In the genomic region with DNA sequence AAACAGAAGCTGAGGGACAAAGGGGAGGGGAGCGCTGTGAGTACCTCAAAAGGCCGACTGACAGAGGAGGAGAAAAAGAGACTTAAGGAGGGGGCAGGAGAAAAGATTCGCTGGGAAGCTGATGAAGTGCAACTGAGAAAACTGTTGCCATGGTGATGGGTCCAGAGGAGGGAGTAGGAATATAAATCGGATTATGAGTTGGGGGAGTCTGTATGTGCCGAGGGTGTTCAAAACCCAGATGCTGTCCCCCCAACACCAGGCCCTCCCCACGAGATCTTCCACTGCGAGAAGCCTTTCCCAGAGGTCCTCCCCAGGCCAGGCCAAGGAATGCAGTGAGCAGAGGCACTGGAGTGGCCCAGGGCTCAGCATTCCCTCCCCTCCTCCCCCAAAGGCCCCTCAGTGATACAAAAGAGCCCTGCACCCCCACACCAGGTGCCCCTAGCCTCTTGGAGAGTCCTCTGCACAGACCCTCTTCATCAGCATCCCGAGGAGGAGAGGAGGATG, we compare ENCODE assay signal across 20 cellular contexts. TPM values are rescaled to one million over a fixed set of nuclear protein-coding genes. Genes with fewer than 3 reads are reported as not detected.
DNase-seq lines count a peak whose midpoint lies in the region; ATAC-seq and TF ChIP-seq lines count a peak whose summit lies in the region.
"Had no signal": no experiment of that assay in that cellular context is flagged by ENCODE, and none has a peak within 500 bp of the region (broad histone marks: within the 10 kb centered on the region; RNA-seq: fewer than 3 reads in every experiment).

No MANE protein-coding gene starts in this region.

- TF ChIP-seq RAD21 in SK-N-SH (IDR thresholded peaks at IDR 0.05; ENCODE audit: low read length), result no peak

- no peaks in the 10 kb centered on the region for H3K36me3 Mint-ChIP-seq in CD8-positive, alpha-beta T cell
- H3K36me3 Mint-ChIP-seq in activated T-helper 17 cell treated with anti-CD3 and anti-CD28 coated beads, Interleukin-2, amount 50 U/mL, for 72 hours (ENCODE audit: low read depth), result no peaks in the 10 kb centered on the region

- H2BK120ac ChIP-seq in mesenchymal stem cell (ENCODE audit: low read depth, low read length), result no peak overlapping the region

- H3F3A ChIP-seq in SK-N-SH (replicated peaks; ENCODE audit: insufficient read depth), result peaks cover 10% of the 10 kb centered on the region

- no peaks in the 10 kb centered on the region for H3K79me2 ChIP-seq in SK-N-SH (ENCODE audit: insufficient read depth)

- no peak for TF ChIP-seq CTCF in CD8-positive, alpha-beta T cell (IDR thresholded peaks at IDR 0.05)
- TF ChIP-seq CTCF in SK-N-SH (IDR thresholded peaks at IDR 0.05), result no peak

- H3K9ac ChIP-seq in mesenchymal stem cell (ENCODE audit: low read length) (no peak overlapping the region), SK-N-SH (no peak overlapping the region)

- H4K20me1 ChIP-seq in SK-N-SH (ENCODE audit: insufficient read depth), result no peaks in the 10 kb centered on the region

- H2AFZ ChIP-seq in mesenchymal stem cell (ENCODE audit: low read depth, low read length) (no peak overlapping the region), SK-N-SH (ENCODE audit: low read depth) (no peak overlapping the region)

- H3K4me3 Mint-ChIP-seq in CD8-positive, alpha-beta T cell, result no peak overlapping the region
- H3K4me3 Mint-ChIP-seq in activated T-helper 17 cell treated with anti-CD3 and anti-CD28 coated beads, Interleukin-2, amount 50 U/mL, for 72 hours, result peak overlapping the region; percentile 43

- peak overlapping the region; percentile 33 for H3K4me3 ChIP-seq in CD8-positive, alpha-beta T cell (ENCODE audit: low read depth, low read length)
- H3K4me3 ChIP-seq in H7 (ENCODE audit: insufficient read depth, low read depth, low read length) (no peak overlapping the region), mesenchymal stem cell (ENCODE audit: insufficient read depth in 1 of 2, low read depth in 1 of 2, low read length in 2 of 2) (no peak overlapping the region), SK-N-SH (ENCODE audit: low read depth in 2 of 2, low read length in 1 of 2) (no peak overlapping the region)
- H3K4me3 ChIP-seq: left lung, prostate gland, spleen, upper lobe of right lung had no signal

- no peak for DNase-seq in CD8-positive, alpha-beta T cell
- DNase-seq in H7, result peak; percentile 26
- DNase-seq in mesenchymal stem cell, result no peak
- no peak for DNase-seq in NCI-H774 (lab: John Stamatoyannopoulos, UW)
- DNase-seq in SK-N-SH, result no peak
- no peak for DNase-seq in NCI-H82 (lab: John Stamatoyannopoulos, UW)
- DNase-seq in C1 segment of cervical spinal cord (lab: John Stamatoyannopoulos, UW), result no peak
- DNase-seq: activated CD8-positive, alpha-beta memory T cell treated with anti-CD3 and anti-CD28 coated beads, Interleukin-2, amount 50 U/mL, for 4 hours; foreskin keratinocyte; NCI-H2081; upper lobe of right lung; WERI-Rb-1 had no signal

- no peak overlapping the region for H2AK5ac ChIP-seq in mesenchymal stem cell (ENCODE audit: low read length, severe bottlenecking)

- H3K9me2 ChIP-seq in SK-N-SH, result no peaks in the 10 kb centered on the region

- H3K4me2 ChIP-seq in mesenchymal stem cell (ENCODE audit: low read length, poor library complexity, severe bottlenecking), result no peak overlapping the region
- no peak overlapping the region for H3K4me2 ChIP-seq in SK-N-SH

- peak overlapping the region; percentile 99 for H4K8ac ChIP-seq in mesenchymal stem cell (ENCODE audit: low read length)

- peak overlapping the region in 1 of 2 experiments; percentile 91 for H3K4ac ChIP-seq in mesenchymal stem cell (ENCODE audit: low read depth in 1 of 2, low read length in 2 of 2)

- CTCF ChIA-PET in CD8-positive, alpha-beta T cell (lab: Charles Lee), result interaction anchor here (1.5 to 7.0 kb wide), 6 partner anchors 9 to 250 kb away, joined by 3 to 70 read pairs (median 6); a partner anchor contains a TSS
- CTCF ChIA-PET in SK-N-SH (lab: Yijun Ruan, JAX), result interaction anchor here (0.8 to 2.9 kb wide), 5 partner anchors 9 to 250 kb away, joined by 3 to 28 read pairs (median 4); no protein-coding TSS in a partner anchor

- WGBS in mesenchymal stem cell, result 76% methylated on average over 6 of the region's 8 CpGs
- 83% methylated on average over 6 of the region's 8 CpGs for WGBS in SK-N-SH (ENCODE audit: low lambda C conversion rate)

- no peak overlapping the region for H3K23ac ChIP-seq in mesenchymal stem cell (ENCODE audit: low read length in 2 of 2)

- intact Hi-C loops in CD8-positive, alpha-beta T cell (cut with DNase I, micrococcal nuclease), result loop anchor here in 1 of 2 experiments (10.0 kb wide), 1 partner anchor 335 kb away; a partner anchor contains a TSS

- H3K18ac ChIP-seq in mesenchymal stem cell (ENCODE audit: low read depth in 1 of 2, low read length in 2 of 2), result peak overlapping the region in 1 of 2 experiments; percentile 98

- H3K79me1 ChIP-seq in mesenchymal stem cell (replicated peaks; ENCODE audit: low read length, poor library complexity, severe bottlenecking), result no peaks in the 10 kb centered on the region

- no peak overlapping the region for H3K27ac ChIP-seq in CD8-positive, alpha-beta T cell (ENCODE audit: low read depth, low read length)
- H3K27ac ChIP-seq in mesenchymal stem cell (ENCODE audit: low read length, poor library complexity, severe bottlenecking) (no peak overlapping the region), SK-N-SH (ENCODE audit: low read depth in 2 of 2, low read length in 1 of 2) (no peak overlapping the region)
- H3K27ac ChIP-seq: foreskin keratinocyte, left lung, prostate gland, spleen, upper lobe of right lung, WERI-Rb-1 had no signal

- POLR2A ChIA-PET in CD8-positive, alpha-beta T cell (lab: Charles Lee), result interaction anchor here (0.9 to 2.7 kb wide), 4 partner anchors 10 to 63 kb away, joined by 3 to 16 read pairs (median 4); no protein-coding TSS in a partner anchor
- POLR2A ChIA-PET in SK-N-SH (lab: Yijun Ruan, JAX), result no interaction called here

- TF ChIP-seq EP300 in SK-N-SH (IDR thresholded peaks at IDR 0.05; ENCODE audit: borderline replicate concordance in 1 of 2, low read depth in 1 of 2, low read length in 1 of 2), result no peak

- H3K14ac ChIP-seq in mesenchymal stem cell (ENCODE audit: low read length in 2 of 2), result no peak overlapping the region

- no peaks in the 10 kb centered on the region for H3K36me3 ChIP-seq in CD8-positive, alpha-beta T cell (ENCODE audit: insufficient read depth, low read length)
- no peaks in the 10 kb centered on the region for H3K36me3 ChIP-seq in H7 (replicated peaks; ENCODE audit: control insufficient read depth, insufficient read depth, low read length)
- no peaks in the 10 kb centered on the region for H3K36me3 ChIP-seq in mesenchymal stem cell (ENCODE audit: control insufficient read depth in 1 of 2, insufficient read depth in 2 of 2, low read depth in 1 of 2, low read length in 2 of 2)
- H3K36me3 ChIP-seq in SK-N-SH (replicated peaks in 1 of 2; ENCODE audit: control insufficient read depth in 1 of 2, insufficient read depth in 2 of 2, low read length in 1 of 2), result no peaks in the 10 kb centered on the region
- H3K36me3 ChIP-seq: BE2C, left lung, prostate gland, spleen, upper lobe of right lung, WERI-Rb-1 had no signal

- no peak for ATAC-seq in CD8-positive, alpha-beta T cell
- ATAC-seq in activated T-helper 17 cell treated with anti-CD3 and anti-CD28 coated beads, Interleukin-2, amount 50 U/mL, for 72 hours (replicated peaks), result no peak

- no peaks in the 10 kb centered on the region for H3K27me3 Mint-ChIP-seq in CD8-positive, alpha-beta T cell (ENCODE audit: low read depth)
- H3K27me3 Mint-ChIP-seq in activated T-helper 17 cell treated with anti-CD3 and anti-CD28 coated beads, Interleukin-2, amount 50 U/mL, for 72 hours, result no peaks in the 10 kb centered on the region

- no peaks in the 10 kb centered on the region for H3K9me3 Mint-ChIP-seq in CD8-positive, alpha-beta T cell
- H3K9me3 Mint-ChIP-seq in activated T-helper 17 cell treated with anti-CD3 and anti-CD28 coated beads, Interleukin-2, amount 50 U/mL, for 72 hours, result no peaks in the 10 kb centered on the region

- no peak overlapping the region for H4K91ac ChIP-seq in mesenchymal stem cell (ENCODE audit: low read length)

- no peak overlapping the region for H2BK5ac ChIP-seq in mesenchymal stem cell (ENCODE audit: low read depth, low read length, poor library complexity, severe bottlenecking)

- H3K4me1 Mint-ChIP-seq in CD8-positive, alpha-beta T cell (ENCODE audit: low read depth), result peaks cover 45% of the 10 kb centered on the region
- peaks cover 13% of the 10 kb centered on the region for H3K4me1 Mint-ChIP-seq in activated T-helper 17 cell treated with anti-CD3 and anti-CD28 coated beads, Interleukin-2, amount 50 U/mL, for 72 hours

- H3K27ac Mint-ChIP-seq in CD8-positive, alpha-beta T cell, result peak overlapping the region; percentile 55
- no peak overlapping the region for H3K27ac Mint-ChIP-seq in activated T-helper 17 cell treated with anti-CD3 and anti-CD28 coated beads, Interleukin-2, amount 50 U/mL, for 72 hours

- H2BK15ac ChIP-seq in mesenchymal stem cell (ENCODE audit: low read depth, poor library complexity, severe bottlenecking), result no peak overlapping the region

- peaks cover 33% of the 10 kb centered on the region for H3K4me1 ChIP-seq in CD8-positive, alpha-beta T cell (ENCODE audit: insufficient read depth, low read length)
- H3K4me1 ChIP-seq in mesenchymal stem cell (ENCODE audit: control insufficient read depth, insufficient read depth, low read depth, low read length) (peaks cover 15% of the 10 kb centered on the region), SK-N-SH (ENCODE audit: control insufficient read depth in 1 of 2, insufficient read depth in 2 of 2, low read depth in 1 of 2, low read length in 1 of 2) (peaks cover 4 to 6% of the 10 kb centered on the region in 2 experiments; a peak in 2 of 4 replicates)
- H3K4me1 ChIP-seq: prostate gland, upper lobe of right lung had no signal

- peak overlapping the region in 1 of 2 experiments; percentile 99 for H2BK12ac ChIP-seq in mesenchymal stem cell (ENCODE audit: low read length in 2 of 2)

- no peaks in the 10 kb centered on the region for H3K27me3 ChIP-seq in CD8-positive, alpha-beta T cell (ENCODE audit: insufficient read depth, low read length)
- H3K27me3 ChIP-seq in H7 (ENCODE audit: control insufficient read depth, insufficient read depth, low read length) (no peaks in the 10 kb centered on the region), mesenchymal stem cell (ENCODE audit: control insufficient read depth in 1 of 2, insufficient read depth in 1 of 2, low read length in 2 of 2) (peaks cover 0 to 46% of the 10 kb centered on the region in 2 experiments), SK-N-SH (ENCODE audit: insufficient read depth) (no peaks in the 10 kb centered on the region)
- H3K27me3 ChIP-seq: BE2C, foreskin keratinocyte, left lung, spleen, upper lobe of right lung had no signal

- no peaks in the 10 kb centered on the region for H3K9me3 ChIP-seq in CD8-positive, alpha-beta T cell (ENCODE audit: low read length)
- H3K9me3 ChIP-seq in mesenchymal stem cell (ENCODE audit: control insufficient read depth, low read length) (no peaks in the 10 kb centered on the region), SK-N-SH (no peaks in the 10 kb centered on the region)
- H3K9me3 ChIP-seq: BE2C, left lung, prostate gland, spleen, upper lobe of right lung had no signal

RNA-seq across cellular contexts. Expression of a gene that starts 13.7 kb away (rescaled TPM):
- 100 to 1,000 TPM; 437 to 439 TPM for total RNA-seq in CD8-positive, alpha-beta T cell
- total RNA-seq in H7 (2014; rRNA removed; shearing (Covaris generic)), result 15.8 and 18.5 TPM in 2 replicates
- total RNA-seq in activated T-helper 17 cell treated with anti-CD3 and anti-CD28 coated beads, Interleukin-2, amount 50 U/mL, for 72 hours, result 10 to 100 TPM; 30.2 to 49.6 TPM
- 121 TPM for polyA plus RNA-seq in mesenchymal stem cell (2013, experiment 1 of 2)
- 115 TPM for polyA plus RNA-seq in mesenchymal stem cell (2013, experiment 2 of 2)
- polyA plus RNA-seq in SK-N-SH (2012; rRNA removed), result 4.5 and 12.1 TPM in 2 replicates
- 4.6 and 8.6 TPM in 2 replicates for polyA plus RNA-seq in SK-N-SH (2012; cell fraction: cytosol; rRNA removed)
- 21.7 and 24.0 TPM in 2 replicates for polyA plus RNA-seq in SK-N-SH (2012; cell fraction: nucleus; rRNA removed)

RNA-seq across cellular contexts. Expression of a gene that starts 16.6 kb away (rescaled TPM):
- not detected for total RNA-seq in CD8-positive, alpha-beta T cell
- 0.21 TPM in 1 of 2 replicates, not detected in the other for total RNA-seq in H7 (2014; rRNA removed; shearing (Covaris generic))
- 1 to 10 TPM in 1 of 2 donors, under 1 TPM in 1; 0.43 to 7.1 TPM for total RNA-seq in activated T-helper 17 cell treated with anti-CD3 and anti-CD28 coated beads, Interleukin-2, amount 50 U/mL, for 72 hours
- polyA plus RNA-seq in mesenchymal stem cell (2013, experiment 1 of 2), result 0.04 TPM
- not detected for polyA plus RNA-seq in mesenchymal stem cell (2013, experiment 2 of 2)
- 0.15 and 0.21 TPM in 2 replicates for polyA plus RNA-seq in SK-N-SH (2012; rRNA removed)
- polyA plus RNA-seq in SK-N-SH (2012; cell fraction: cytosol; rRNA removed), result 0.13 and 0.16 TPM in 2 replicates
- 0.14 and 0.38 TPM in 2 replicates for polyA plus RNA-seq in SK-N-SH (2012; cell fraction: nucleus; rRNA removed)
- total RNA-seq: cerebellum, left lung, prostate gland, RPMI7951, spleen, upper lobe of right lung had no signal

RNA-seq across cellular contexts. Expression of a gene that starts 32.1 kb away (rescaled TPM):
- total RNA-seq in CD8-positive, alpha-beta T cell, result not detected
- total RNA-seq in H7 (2014; rRNA removed; shearing (Covaris generic)), result not detected in 2 replicates
- total RNA-seq in activated T-helper 17 cell treated with anti-CD3 and anti-CD28 coated beads, Interleukin-2, amount 50 U/mL, for 72 hours, result under 1 TPM in 1 of 2 donors, not detected in 1; 0.98 TPM
- polyA plus RNA-seq in mesenchymal stem cell (2013, experiment 1 of 2), result not detected
- polyA plus RNA-seq in mesenchymal stem cell (2013, experiment 2 of 2), result not detected
- not detected in 2 replicates for polyA plus RNA-seq in SK-N-SH (2012; rRNA removed)
- polyA plus RNA-seq in SK-N-SH (2012; cell fraction: cytosol; rRNA removed), result not detected in 2 replicates
- not detected in 2 replicates for polyA plus RNA-seq in SK-N-SH (2012; cell fraction: nucleus; rRNA removed)
- total RNA-seq: cerebellum, foreskin keratinocyte, left lung, RPMI7951, spleen, upper lobe of right lung had no signal
- polyA plus RNA-seq: adipose tissue, foreskin keratinocyte, spleen had no signal

RNA-seq across cellular contexts. Expression of a gene that starts 55.8 kb away (rescaled TPM):
- 1 to 10 TPM; 7.6 to 8.0 TPM for total RNA-seq in CD8-positive, alpha-beta T cell
- 0.04 TPM in 1 of 2 replicates, not detected in the other for total RNA-seq in H7 (2014; rRNA removed; shearing (Covaris generic))
- total RNA-seq in activated T-helper 17 cell treated with anti-CD3 and anti-CD28 coated beads, Interleukin-2, amount 50 U/mL, for 72 hours, result 10 to 100 TPM in 1 of 2 donors, 1 to 10 TPM in 1; 8.0 to 20.2 TPM
- 0.01 TPM for polyA plus RNA-seq in mesenchymal stem cell (2013, experiment 1 of 2)
- 0.01 TPM for polyA plus RNA-seq in mesenchymal stem cell (2013, experiment 2 of 2)
- 0.02 TPM in 1 of 2 replicates, not detected in the other for polyA plus RNA-seq in SK-N-SH (2012; rRNA removed)
- polyA plus RNA-seq in SK-N-SH (2012; cell fraction: cytosol; rRNA removed), result not detected in 2 replicates
- not detected in 2 replicates for polyA plus RNA-seq in SK-N-SH (2012; cell fraction: nucleus; rRNA removed)
- total RNA-seq: cerebellum, foreskin keratinocyte, RPMI7951, upper lobe of right lung had no signal
- polyA plus RNA-seq: foreskin keratinocyte had no signal

RNA-seq across cellular contexts. Expression of a gene that starts 58.5 kb away (rescaled TPM):
- 100 to 1,000 TPM; 103 to 116 TPM for total RNA-seq in CD8-positive, alpha-beta T cell
- total RNA-seq in H7 (2014; rRNA removed; shearing (Covaris generic)), result 15.7 and 18.0 TPM in 2 replicates
- total RNA-seq in activated T-helper 17 cell treated with anti-CD3 and anti-CD28 coated beads, Interleukin-2, amount 50 U/mL, for 72 hours, result 10 to 100 TPM; 38.9 to 44.8 TPM
- 11.0 TPM for polyA plus RNA-seq in mesenchymal stem cell (2013, experiment 1 of 2)
- polyA plus RNA-seq in mesenchymal stem cell (2013, experiment 2 of 2), result 10.0 TPM
- polyA plus RNA-seq in SK-N-SH (2012; rRNA removed), result 16.0 and 19.8 TPM in 2 replicates
- 5.4 and 6.3 TPM in 2 replicates for polyA plus RNA-seq in SK-N-SH (2012; cell fraction: cytosol; rRNA removed)
- polyA plus RNA-seq in SK-N-SH (2012; cell fraction: nucleus; rRNA removed), result 103 and 135 TPM in 2 replicates

Comparison
In these comparisons a context has a peak if more than half of its experiments do, and no peak if none do; other contexts are left out.
1. RNA of a gene that starts 13.7 kb away (total RNA-seq): 437 to 439 TPM in CD8-positive, alpha-beta T cell; 30.2 to 49.6 TPM in activated T-helper 17 cell treated with anti-CD3 and anti-CD28 coated beads, Interleukin-2, amount 50 U/mL, for 72 hours and 15.8 to 18.5 TPM in H7; every median in the first group is over 4 times any median in the second.